1 cellular context compared by ENCODE assay signal in the genomic region with DNA sequence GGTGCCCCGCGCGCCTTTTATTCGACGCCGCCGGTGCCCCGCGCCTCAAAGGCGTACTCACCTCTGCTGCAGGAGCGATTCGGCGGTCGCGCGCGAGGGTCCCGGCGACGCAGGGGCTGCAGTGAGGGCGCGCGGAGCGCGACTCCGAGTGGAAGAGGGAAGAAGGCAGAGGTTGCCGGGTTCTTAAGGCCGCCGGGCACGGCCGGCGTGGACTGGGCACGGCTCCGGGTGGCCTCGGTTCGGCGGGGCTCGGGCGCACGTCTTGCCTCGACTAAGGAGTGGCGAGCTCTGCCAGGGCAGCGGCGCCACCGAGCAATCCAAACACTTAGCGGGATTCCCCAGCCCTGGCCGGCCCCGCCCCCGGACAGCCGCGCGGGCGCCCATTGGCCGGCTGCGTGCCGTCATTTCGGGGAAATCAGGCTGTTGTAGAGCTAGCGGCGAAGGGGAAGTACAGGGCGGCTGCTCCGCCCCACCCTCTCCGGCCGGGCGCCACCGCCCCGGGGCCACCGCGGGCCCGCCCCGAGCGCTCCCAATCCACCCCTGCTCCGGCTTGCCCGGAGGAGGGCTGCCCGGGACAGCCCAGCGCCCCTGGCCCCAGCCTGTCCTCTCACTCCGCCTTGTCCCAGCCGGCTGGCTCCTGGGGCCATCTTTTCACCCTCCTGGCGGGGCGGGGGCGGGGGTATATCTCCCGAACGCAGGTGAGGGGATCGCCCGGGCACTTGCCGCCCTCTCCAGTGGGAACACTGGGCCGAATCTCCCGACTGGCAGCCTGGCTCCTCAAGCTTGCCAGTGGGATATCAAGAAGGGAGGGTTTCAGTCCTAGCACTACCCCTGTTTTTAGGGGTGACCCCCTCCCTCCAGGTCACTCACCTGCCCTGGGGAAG.
TF ChIP-seq lines count a peak whose summit lies in the region.

A gene with protein sequence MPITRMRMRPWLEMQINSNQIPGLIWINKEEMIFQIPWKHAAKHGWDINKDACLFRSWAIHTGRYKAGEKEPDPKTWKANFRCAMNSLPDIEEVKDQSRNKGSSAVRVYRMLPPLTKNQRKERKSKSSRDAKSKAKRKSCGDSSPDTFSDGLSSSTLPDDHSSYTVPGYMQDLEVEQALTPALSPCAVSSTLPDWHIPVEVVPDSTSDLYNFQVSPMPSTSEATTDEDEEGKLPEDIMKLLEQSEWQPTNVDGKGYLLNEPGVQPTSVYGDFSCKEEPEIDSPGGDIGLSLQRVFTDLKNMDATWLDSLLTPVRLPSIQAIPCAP (minus strand): TSS at position 290 of the 884 bp plus-strand sequence. CDS start 1,295 bp downstream, outside the sequence.

TF ChIP-seq in K562, 482 proteins besides CTCF, POLR2A, EP300 and RAD21 (continued from another document and continues in another):
- TF ChIP-seq, protein P1, sequence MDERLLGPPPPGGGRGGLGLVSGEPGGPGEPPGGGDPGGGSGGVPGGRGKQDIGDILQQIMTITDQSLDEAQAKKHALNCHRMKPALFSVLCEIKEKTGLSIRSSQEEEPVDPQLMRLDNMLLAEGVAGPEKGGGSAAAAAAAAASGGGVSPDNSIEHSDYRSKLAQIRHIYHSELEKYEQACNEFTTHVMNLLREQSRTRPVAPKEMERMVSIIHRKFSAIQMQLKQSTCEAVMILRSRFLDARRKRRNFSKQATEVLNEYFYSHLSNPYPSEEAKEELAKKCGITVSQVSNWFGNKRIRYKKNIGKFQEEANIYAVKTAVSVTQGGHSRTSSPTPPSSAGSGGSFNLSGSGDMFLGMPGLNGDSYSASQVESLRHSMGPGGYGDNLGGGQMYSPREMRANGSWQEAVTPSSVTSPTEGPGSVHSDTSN (CRISPR knock-in tag; IDR thresholded peaks at IDR 0.05; ENCODE audit: low read depth) = no peak
- TF ChIP-seq, protein P1 (tag; conservative IDR thresholded peaks at IDR 0.05; ENCODE audit: low read depth) = no peak
- TF ChIP-seq BHLHE40 (IDR thresholded peaks at IDR 0.05; ENCODE audit: low read length) = no peak
- TF ChIP-seq, protein P2, sequence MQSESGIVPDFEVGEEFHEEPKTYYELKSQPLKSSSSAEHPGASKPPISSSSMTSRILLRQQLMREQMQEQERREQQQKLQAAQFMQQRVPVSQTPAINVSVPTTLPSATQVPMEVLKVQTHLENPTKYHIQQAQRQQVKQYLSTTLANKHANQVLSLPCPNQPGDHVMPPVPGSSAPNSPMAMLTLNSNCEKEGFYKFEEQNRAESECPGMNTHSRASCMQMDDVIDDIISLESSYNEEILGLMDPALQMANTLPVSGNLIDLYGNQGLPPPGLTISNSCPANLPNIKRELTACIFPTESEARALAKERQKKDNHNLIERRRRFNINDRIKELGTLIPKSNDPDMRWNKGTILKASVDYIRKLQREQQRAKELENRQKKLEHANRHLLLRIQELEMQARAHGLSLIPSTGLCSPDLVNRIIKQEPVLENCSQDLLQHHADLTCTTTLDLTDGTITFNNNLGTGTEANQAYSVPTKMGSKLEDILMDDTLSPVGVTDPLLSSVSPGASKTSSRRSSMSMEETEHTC (IDR thresholded peaks at IDR 0.05) = no peak
- no peak for TF ChIP-seq ZNF282 (CRISPR knock-in tag; IDR thresholded peaks at IDR 0.05)
- TF ChIP-seq, protein P3, sequence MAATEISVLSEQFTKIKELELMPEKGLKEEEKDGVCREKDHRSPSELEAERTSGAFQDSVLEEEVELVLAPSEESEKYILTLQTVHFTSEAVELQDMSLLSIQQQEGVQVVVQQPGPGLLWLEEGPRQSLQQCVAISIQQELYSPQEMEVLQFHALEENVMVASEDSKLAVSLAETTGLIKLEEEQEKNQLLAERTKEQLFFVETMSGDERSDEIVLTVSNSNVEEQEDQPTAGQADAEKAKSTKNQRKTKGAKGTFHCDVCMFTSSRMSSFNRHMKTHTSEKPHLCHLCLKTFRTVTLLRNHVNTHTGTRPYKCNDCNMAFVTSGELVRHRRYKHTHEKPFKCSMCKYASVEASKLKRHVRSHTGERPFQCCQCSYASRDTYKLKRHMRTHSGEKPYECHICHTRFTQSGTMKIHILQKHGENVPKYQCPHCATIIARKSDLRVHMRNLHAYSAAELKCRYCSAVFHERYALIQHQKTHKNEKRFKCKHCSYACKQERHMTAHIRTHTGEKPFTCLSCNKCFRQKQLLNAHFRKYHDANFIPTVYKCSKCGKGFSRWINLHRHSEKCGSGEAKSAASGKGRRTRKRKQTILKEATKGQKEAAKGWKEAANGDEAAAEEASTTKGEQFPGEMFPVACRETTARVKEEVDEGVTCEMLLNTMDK (IDR thresholded peaks at IDR 0.05; ENCODE audit: borderline replicate concordance, insufficient read depth, low read depth, low read length, poor library complexity, severe bottlenecking) = no peak
- no peak for TF ChIP-seq FOXM1 (IDR thresholded peaks at IDR 0.05; ENCODE audit: low read depth)
- no peak for TF ChIP-seq FOXM1 (CRISPR knock-in tag; IDR thresholded peaks at IDR 0.05; ENCODE audit: low read depth)
- TF ChIP-seq, protein P4, sequence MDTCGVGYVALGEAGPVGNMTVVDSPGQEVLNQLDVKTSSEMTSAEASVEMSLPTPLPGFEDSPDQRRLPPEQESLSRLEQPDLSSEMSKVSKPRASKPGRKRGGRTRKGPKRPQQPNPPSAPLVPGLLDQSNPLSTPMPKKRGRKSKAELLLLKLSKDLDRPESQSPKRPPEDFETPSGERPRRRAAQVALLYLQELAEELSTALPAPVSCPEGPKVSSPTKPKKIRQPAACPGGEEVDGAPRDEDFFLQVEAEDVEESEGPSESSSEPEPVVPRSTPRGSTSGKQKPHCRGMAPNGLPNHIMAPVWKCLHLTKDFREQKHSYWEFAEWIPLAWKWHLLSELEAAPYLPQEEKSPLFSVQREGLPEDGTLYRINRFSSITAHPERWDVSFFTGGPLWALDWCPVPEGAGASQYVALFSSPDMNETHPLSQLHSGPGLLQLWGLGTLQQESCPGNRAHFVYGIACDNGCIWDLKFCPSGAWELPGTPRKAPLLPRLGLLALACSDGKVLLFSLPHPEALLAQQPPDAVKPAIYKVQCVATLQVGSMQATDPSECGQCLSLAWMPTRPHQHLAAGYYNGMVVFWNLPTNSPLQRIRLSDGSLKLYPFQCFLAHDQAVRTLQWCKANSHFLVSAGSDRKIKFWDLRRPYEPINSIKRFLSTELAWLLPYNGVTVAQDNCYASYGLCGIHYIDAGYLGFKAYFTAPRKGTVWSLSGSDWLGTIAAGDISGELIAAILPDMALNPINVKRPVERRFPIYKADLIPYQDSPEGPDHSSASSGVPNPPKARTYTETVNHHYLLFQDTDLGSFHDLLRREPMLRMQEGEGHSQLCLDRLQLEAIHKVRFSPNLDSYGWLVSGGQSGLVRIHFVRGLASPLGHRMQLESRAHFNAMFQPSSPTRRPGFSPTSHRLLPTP (IDR thresholded peaks at IDR 0.05; ENCODE audit: borderline replicate concordance, extremely low read depth, insufficient read length) = no peak
- TF ChIP-seq, protein P5, sequence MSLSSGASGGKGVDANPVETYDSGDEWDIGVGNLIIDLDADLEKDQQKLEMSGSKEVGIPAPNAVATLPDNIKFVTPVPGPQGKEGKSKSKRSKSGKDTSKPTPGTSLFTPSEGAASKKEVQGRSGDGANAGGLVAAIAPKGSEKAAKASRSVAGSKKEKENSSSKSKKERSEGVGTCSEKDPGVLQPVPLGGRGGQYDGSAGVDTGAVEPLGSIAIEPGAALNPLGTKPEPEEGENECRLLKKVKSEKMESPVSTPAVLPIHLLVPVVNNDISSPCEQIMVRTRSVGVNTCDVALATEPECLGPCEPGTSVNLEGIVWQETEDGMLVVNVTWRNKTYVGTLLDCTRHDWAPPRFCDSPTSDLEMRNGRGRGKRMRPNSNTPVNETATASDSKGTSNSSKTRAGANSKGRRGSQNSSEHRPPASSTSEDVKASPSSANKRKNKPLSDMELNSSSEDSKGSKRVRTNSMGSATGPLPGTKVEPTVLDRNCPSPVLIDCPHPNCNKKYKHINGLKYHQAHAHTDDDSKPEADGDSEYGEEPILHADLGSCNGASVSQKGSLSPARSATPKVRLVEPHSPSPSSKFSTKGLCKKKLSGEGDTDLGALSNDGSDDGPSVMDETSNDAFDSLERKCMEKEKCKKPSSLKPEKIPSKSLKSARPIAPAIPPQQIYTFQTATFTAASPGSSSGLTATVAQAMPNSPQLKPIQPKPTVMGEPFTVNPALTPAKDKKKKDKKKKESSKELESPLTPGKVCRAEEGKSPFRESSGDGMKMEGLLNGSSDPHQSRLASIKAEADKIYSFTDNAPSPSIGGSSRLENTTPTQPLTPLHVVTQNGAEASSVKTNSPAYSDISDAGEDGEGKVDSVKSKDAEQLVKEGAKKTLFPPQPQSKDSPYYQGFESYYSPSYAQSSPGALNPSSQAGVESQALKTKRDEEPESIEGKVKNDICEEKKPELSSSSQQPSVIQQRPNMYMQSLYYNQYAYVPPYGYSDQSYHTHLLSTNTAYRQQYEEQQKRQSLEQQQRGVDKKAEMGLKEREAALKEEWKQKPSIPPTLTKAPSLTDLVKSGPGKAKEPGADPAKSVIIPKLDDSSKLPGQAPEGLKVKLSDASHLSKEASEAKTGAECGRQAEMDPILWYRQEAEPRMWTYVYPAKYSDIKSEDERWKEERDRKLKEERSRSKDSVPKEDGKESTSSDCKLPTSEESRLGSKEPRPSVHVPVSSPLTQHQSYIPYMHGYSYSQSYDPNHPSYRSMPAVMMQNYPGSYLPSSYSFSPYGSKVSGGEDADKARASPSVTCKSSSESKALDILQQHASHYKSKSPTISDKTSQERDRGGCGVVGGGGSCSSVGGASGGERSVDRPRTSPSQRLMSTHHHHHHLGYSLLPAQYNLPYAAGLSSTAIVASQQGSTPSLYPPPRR (CRISPR knock-in tag; IDR thresholded peaks at IDR 0.05; ENCODE audit: borderline replicate concordance) = no peak
- no peak for TF ChIP-seq HOXB6 (CRISPR knock-in tag; IDR thresholded peaks at IDR 0.05; ENCODE audit: borderline replicate concordance)
- no peak for TF ChIP-seq DDX20 (tag; IDR thresholded peaks at IDR 0.05; ENCODE audit: low read depth)
- TF ChIP-seq, protein P6, sequence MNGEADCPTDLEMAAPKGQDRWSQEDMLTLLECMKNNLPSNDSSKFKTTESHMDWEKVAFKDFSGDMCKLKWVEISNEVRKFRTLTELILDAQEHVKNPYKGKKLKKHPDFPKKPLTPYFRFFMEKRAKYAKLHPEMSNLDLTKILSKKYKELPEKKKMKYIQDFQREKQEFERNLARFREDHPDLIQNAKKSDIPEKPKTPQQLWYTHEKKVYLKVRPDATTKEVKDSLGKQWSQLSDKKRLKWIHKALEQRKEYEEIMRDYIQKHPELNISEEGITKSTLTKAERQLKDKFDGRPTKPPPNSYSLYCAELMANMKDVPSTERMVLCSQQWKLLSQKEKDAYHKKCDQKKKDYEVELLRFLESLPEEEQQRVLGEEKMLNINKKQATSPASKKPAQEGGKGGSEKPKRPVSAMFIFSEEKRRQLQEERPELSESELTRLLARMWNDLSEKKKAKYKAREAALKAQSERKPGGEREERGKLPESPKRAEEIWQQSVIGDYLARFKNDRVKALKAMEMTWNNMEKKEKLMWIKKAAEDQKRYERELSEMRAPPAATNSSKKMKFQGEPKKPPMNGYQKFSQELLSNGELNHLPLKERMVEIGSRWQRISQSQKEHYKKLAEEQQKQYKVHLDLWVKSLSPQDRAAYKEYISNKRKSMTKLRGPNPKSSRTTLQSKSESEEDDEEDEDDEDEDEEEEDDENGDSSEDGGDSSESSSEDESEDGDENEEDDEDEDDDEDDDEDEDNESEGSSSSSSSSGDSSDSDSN (IDR thresholded peaks at IDR 0.05; ENCODE audit: borderline replicate concordance in 1 of 2, low read depth in 2 of 2, low read length in 2 of 2) = peak; percentile 83 to 97; a peak in 3 of 4 replicates
- TF ChIP-seq YY1 (IDR thresholded peaks at IDR 0.05; ENCODE audit: borderline replicate concordance in 1 of 3, control insufficient read depth in 1 of 3, extremely low read depth in 1 of 3, insufficient read depth in 3 of 3, insufficient read length in 1 of 3, insufficient replicate concordance in 2 of 3, low read depth in 1 of 3, low read length in 2 of 3) = peak in 2 of 3 experiments; percentile 46 to 74
- TF ChIP-seq, protein P7, sequence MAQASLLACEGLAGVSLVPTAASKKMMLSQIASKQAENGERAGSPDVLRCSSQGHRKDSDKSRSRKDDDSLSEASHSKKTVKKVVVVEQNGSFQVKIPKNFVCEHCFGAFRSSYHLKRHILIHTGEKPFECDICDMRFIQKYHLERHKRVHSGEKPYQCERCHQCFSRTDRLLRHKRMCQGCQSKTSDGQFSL (CRISPR knock-in tag; IDR thresholded peaks at IDR 0.05) = no peak
- TF ChIP-seq, protein P7 (tag; IDR thresholded peaks at IDR 0.05) = no peak
- TF ChIP-seq FOXK1 (CRISPR knock-in tag; IDR thresholded peaks at IDR 0.05; ENCODE audit: borderline replicate concordance) = 0 out of 2 replicates have a peak, but pooled peaks have one; percentile 35
- TF ChIP-seq, protein P8, sequence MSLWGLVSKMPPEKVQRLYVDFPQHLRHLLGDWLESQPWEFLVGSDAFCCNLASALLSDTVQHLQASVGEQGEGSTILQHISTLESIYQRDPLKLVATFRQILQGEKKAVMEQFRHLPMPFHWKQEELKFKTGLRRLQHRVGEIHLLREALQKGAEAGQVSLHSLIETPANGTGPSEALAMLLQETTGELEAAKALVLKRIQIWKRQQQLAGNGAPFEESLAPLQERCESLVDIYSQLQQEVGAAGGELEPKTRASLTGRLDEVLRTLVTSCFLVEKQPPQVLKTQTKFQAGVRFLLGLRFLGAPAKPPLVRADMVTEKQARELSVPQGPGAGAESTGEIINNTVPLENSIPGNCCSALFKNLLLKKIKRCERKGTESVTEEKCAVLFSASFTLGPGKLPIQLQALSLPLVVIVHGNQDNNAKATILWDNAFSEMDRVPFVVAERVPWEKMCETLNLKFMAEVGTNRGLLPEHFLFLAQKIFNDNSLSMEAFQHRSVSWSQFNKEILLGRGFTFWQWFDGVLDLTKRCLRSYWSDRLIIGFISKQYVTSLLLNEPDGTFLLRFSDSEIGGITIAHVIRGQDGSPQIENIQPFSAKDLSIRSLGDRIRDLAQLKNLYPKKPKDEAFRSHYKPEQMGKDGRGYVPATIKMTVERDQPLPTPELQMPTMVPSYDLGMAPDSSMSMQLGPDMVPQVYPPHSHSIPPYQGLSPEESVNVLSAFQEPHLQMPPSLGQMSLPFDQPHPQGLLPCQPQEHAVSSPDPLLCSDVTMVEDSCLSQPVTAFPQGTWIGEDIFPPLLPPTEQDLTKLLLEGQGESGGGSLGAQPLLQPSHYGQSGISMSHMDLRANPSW (CRISPR knock-in tag; IDR thresholded peaks at IDR 0.05) = 0 out of 2 replicates have a peak, but pooled peaks have one; percentile 37
- peak; percentile 78; the same call in 1 of the 2 replicates for TF ChIP-seq GTF2E2 (tag; IDR thresholded peaks at IDR 0.05)
- TF ChIP-seq GABPA (tag; conservative IDR thresholded peaks at IDR 0.05; ENCODE audit: low read depth) = peak; percentile 55
- TF ChIP-seq SP1 (CRISPR knock-in tag; IDR thresholded peaks at IDR 0.05) = no peak; the same call in 1 of the 2 replicates
- no peak for TF ChIP-seq BRD9 (IDR thresholded peaks at IDR 0.05; ENCODE audit: low read depth, partially characterized antibody)
